In genomic region chr15:40439461-40440299, GRCh38 we compare ENCODE assay signal across 8 cellular contexts. TPM values are rescaled to one million over a fixed set of nuclear protein-coding genes. Genes with fewer than 3 reads are reported as not detected.
DNase-seq lines count a peak whose midpoint lies in the region; ATAC-seq, FAIRE-seq and TF ChIP-seq lines count a peak whose summit lies in the region.

No MANE protein-coding gene starts in this region.

- DNase-seq in AG09309 (ENCODE audit: low read depth): no peak
- DNase-seq in GM12891 (ENCODE audit: insufficient read length, low spot score): no peak
- no peak for DNase-seq in SK-N-MC (ENCODE audit: low read depth, low spot score)
- DNase-seq in coronary artery (ENCODE audit: low spot score): no peak
- DNase-seq in stomach: peak; percentile 47
- no peak for DNase-seq in OCI-M2 (lab: John Stamatoyannopoulos, UW; ENCODE audit: unreplicated experiment)

- H3K9me3 ChIP-seq in SK-N-MC (ENCODE audit: low read depth, low read length) (no peaks in the 10 kb centered on the region), liver (ENCODE audit: control insufficient read depth in 4 of 4, low read length in 3 of 4) (no peaks in the 10 kb centered on the region), stomach (no peaks in the 10 kb centered on the region)

- no peak for TF ChIP-seq RAD21 in liver (IDR thresholded peaks at IDR 0.05)

- 18% methylated on average over 28 of the region's 28 CpGs for WGBS in liver
- 6 to 8% (median 7%) methylated on average over 25 to 28 of the region's 28 CpGs for WGBS in stomach, 5 donors

- peaks cover 10 to 33% (median 24%) of the 10 kb centered on the region in 4 donors for H3K4me1 ChIP-seq in liver (ENCODE audit: control insufficient read depth in 4 of 4, insufficient read depth in 4 of 4, low read length in 3 of 4)
- peaks cover 60 to 81% (median 69%) of the 10 kb centered on the region in 4 donors for H3K4me1 ChIP-seq in stomach

- peak overlapping the region; percentile 74 for H3K4me3 ChIP-seq in AG09309 (ENCODE audit: control insufficient read depth, low read depth, low read length)
- H3K4me3 ChIP-seq in SK-N-MC: peak overlapping the region; percentile 89
- H3K4me3 ChIP-seq in coronary artery: peak overlapping the region; percentile 99
- peak overlapping the region in 2 of 3 donors; percentile 64 to 91 for H3K4me3 ChIP-seq in liver (ENCODE audit: low read depth in 1 of 3, low read length in 3 of 3)
- peak overlapping the region; percentile 81 to 96 (median 92) for H3K4me3 ChIP-seq in stomach

- H3K27ac ChIP-seq in SK-N-MC: peak overlapping the region; percentile 55
- no peak overlapping the region for H3K27ac ChIP-seq in coronary artery
- peak overlapping the region in 1 of 2 donors; percentile 23 for H3K27ac ChIP-seq in liver (ENCODE audit: low read depth in 1 of 2, low read length in 2 of 2)
- H3K27ac ChIP-seq in stomach: peak overlapping the region; percentile 52 to 90 (median 61)

- H3K36me3 ChIP-seq in SK-N-MC (ENCODE audit: insufficient read depth, low read length) (no peaks in the 10 kb centered on the region), liver (ENCODE audit: control insufficient read depth in 4 of 4, insufficient read depth in 3 of 4, low read depth in 1 of 4, low read length in 3 of 4) (no peaks in the 10 kb centered on the region), stomach (no peaks in the 10 kb centered on the region)

- intact Hi-C loops in stomach (cut with DNase I; ENCODE audit: low total_unique reads): no loop called here

- TF ChIP-seq EP300 in stomach (IDR thresholded peaks at IDR 0.05): no peak

- TF ChIP-seq CTCF in AG09309 (IDR thresholded peaks at IDR 0.05; ENCODE audit: control insufficient read depth, insufficient read depth, low read depth, low read length, missing control alignments): no peak
- no peak for TF ChIP-seq CTCF in coronary artery (IDR thresholded peaks at IDR 0.05)
- TF ChIP-seq CTCF in liver (IDR thresholded peaks at IDR 0.05; ENCODE audit: low read depth, low read length, missing input control): no peak
- TF ChIP-seq CTCF in stomach (IDR thresholded peaks at IDR 0.05): no peak

- no peak for TF ChIP-seq POLR2A in GM12891 (IDR thresholded peaks at IDR 0.05; ENCODE audit: low read depth, low read length)
- no peak for TF ChIP-seq POLR2A in stomach (IDR thresholded peaks at IDR 0.05)

- peak; percentile 73 for FAIRE-seq in GM12891 (lab: Jason Lieb, UNC)

- H3K27me3 ChIP-seq in liver (ENCODE audit: control insufficient read depth in 4 of 4, insufficient read depth in 4 of 4, low read length in 3 of 4) (peaks cover 0 to 6% (median 0%) of the 10 kb centered on the region in 4 donors), stomach (peaks cover 0 to 47% (median 12%) of the 10 kb centered on the region in 3 donors)

- ATAC-seq in HG03196 (IDR thresholded peaks at IDR 0.05; ENCODE audit: unreplicated experiment): no peak

- peak overlapping the region; percentile 67 for H3K9ac ChIP-seq in SK-N-MC (ENCODE audit: insufficient read length)
- peak overlapping the region; percentile 19 to 48 for H3K9ac ChIP-seq in liver (ENCODE audit: low read depth in 1 of 2, low read length in 2 of 2)

TF ChIP-seq in GM12891, 5 proteins besides CTCF, POLR2A, EP300 and RAD21:
- TF ChIP-seq TAF1 (IDR thresholded peaks at IDR 0.05; ENCODE audit: low read depth, low read length): no peak
- TF ChIP-seq PAX5 (IDR thresholded peaks at IDR 0.05; ENCODE audit: insufficient read depth, low read length, severe bottlenecking): no peak
- no peak for TF ChIP-seq POLR2AphosphoS5 (IDR thresholded peaks at IDR 0.05; ENCODE audit: low read depth, low read length)
- TF ChIP-seq SPI1 (IDR thresholded peaks at IDR 0.05; ENCODE audit: low read depth, low read length): no peak
- TF ChIP-seq POU2F2 (IDR thresholded peaks at IDR 0.05; ENCODE audit: low read depth, low read length): no peak

TF ChIP-seq in liver, 16 proteins besides CTCF, POLR2A, EP300 and RAD21:
- TF ChIP-seq ATF3 (IDR thresholded peaks at IDR 0.05) (no peak), TAF1 (conservative IDR thresholded peaks at IDR 0.05) (no peak), HNF4A (conservative IDR thresholded peaks at IDR 0.05) (no peak), EGR1 (IDR thresholded peaks at IDR 0.05; ENCODE audit: low read depth in 2 of 2) (no peak), HNF4G (IDR thresholded peaks at IDR 0.05) (no peak), ZBTB33 (IDR thresholded peaks at IDR 0.05) (no peak), YY1 (IDR thresholded peaks at IDR 0.05) (no peak), FOXA2 (IDR thresholded peaks at IDR 0.05) (no peak), MAX (IDR thresholded peaks at IDR 0.05) (no peak), SP1 (IDR thresholded peaks at IDR 0.05) (no peak), JUND (IDR thresholded peaks at IDR 0.05) (no peak), GABPA (IDR thresholded peaks at IDR 0.05 in 1 of 2, conservative IDR thresholded peaks at IDR 0.05 in 1 of 2) (no peak), REST (IDR thresholded peaks at IDR 0.05) (no peak), FOXA1 (IDR thresholded peaks at IDR 0.05) (no peak), NR2F2 (IDR thresholded peaks at IDR 0.05) (no peak), RXRA (IDR thresholded peaks at IDR 0.05) (no peak)

RNA-seq across cellular contexts. Expression of gene BAHD1, which starts 1.1 kb away (rescaled TPM):
- 10.3 TPM for polyA plus RNA-seq in GM12891 (2012; ENCODE audit: low read depth, missing spikeins)
- total RNA-seq in liver (1 to 10 TPM; 6.3 to 7.0 TPM), stomach (10 to 100 TPM in 4 of 5 donors, 1 to 10 TPM in 1; 5.3 to 35.9 (median 16.7) TPM)
- polyA plus RNA-seq in liver (1 to 10 TPM; 1.8 to 8.7 TPM), stomach (1 to 10 TPM; 7.3 to 8.7 (median 7.5) TPM)

RNA-seq across cellular contexts. Expression of gene CHST14, which starts 31.1 kb away (rescaled TPM):
- 5.3 TPM for polyA plus RNA-seq in GM12891 (2012; ENCODE audit: low read depth, missing spikeins)
- total RNA-seq in liver (1 to 10 TPM; 2.9 to 3.3 TPM), stomach (10 to 100 TPM in 2 of 5 donors, 1 to 10 TPM in 3; 2.5 to 14.6 (median 5.4) TPM)
- polyA plus RNA-seq in liver (1 to 10 TPM; 2.3 to 5.3 TPM), stomach (1 to 10 TPM in 2 of 3 donors, under 1 TPM in 1; 0.92 to 7.4 (median 2.7) TPM)

RNA-seq across cellular contexts. Expression of gene IVD, which starts 34.1 kb away (rescaled TPM):
- polyA plus RNA-seq in GM12891 (2012; ENCODE audit: low read depth, missing spikeins): 22.9 TPM
- total RNA-seq in liver (10 to 100 TPM; 40.3 to 95.7 TPM), stomach (10 to 100 TPM; 40.9 to 78.1 (median 50.0) TPM)
- polyA plus RNA-seq in liver (100 to 1,000 TPM in 1 of 2 donors, 10 to 100 TPM in 1; 93.0 to 156 TPM), stomach (10 to 100 TPM; 26.7 to 45.1 (median 34.8) TPM)

RNA-seq across cellular contexts. Expression of gene KNSTRN, which starts 57.2 kb away (rescaled TPM):
- 19.9 TPM for polyA plus RNA-seq in GM12891 (2012; ENCODE audit: low read depth, missing spikeins)
- total RNA-seq in liver: 10 to 100 TPM in 1 of 2 donors, 1 to 10 TPM in 1; 9.0 to 28.1 TPM
- polyA plus RNA-seq in liver: 1 to 10 TPM; 3.4 to 8.8 TPM
- 10 to 100 TPM in 3 of 5 donors, 1 to 10 TPM in 2; 4.0 to 15.6 (median 10.7) TPM for total RNA-seq in stomach
- polyA plus RNA-seq in stomach: 10 to 100 TPM; 13.9 to 16.3 (median 16.0) TPM

Comparison
In these comparisons a context has a peak if more than half of its experiments do, and no peak if none do; other contexts are left out.
1. H3K27ac ChIP-seq: peak in SK-N-MC (single experiment) and stomach (5 of 5); none in coronary artery (0 of 2).
2. Peak in every context shown above with its lines, with median percentiles within 50 percentile points of each other: H3K4me3 ChIP-seq.